Comparison of ENCODE assay signal across 37 cellular contexts in genomic region chr15:43287254-43287653, GRCh38. TPM values are rescaled to one million over a fixed set of nuclear protein-coding genes. Genes with fewer than 3 reads are reported as not detected.
"Had no signal": no experiment of that assay in that cellular context is flagged by ENCODE, and none has a peak within 500 bp of the region (broad histone marks: within the 10 kb centered on the region; RNA-seq: fewer than 3 reads in every experiment).

No MANE protein-coding gene starts in this region.

- H3K36me3 ChIP-seq: brain microvascular endothelial cell, esophagus muscularis mucosa, gastrocnemius medialis, WERI-Rb-1 had no signal

- FAIRE-seq: astrocyte, bronchial epithelial cell had no signal

- DNase-seq: activated B cell treated with CpG ODN at 0.5 μM for 24 hours; activated CD4-positive, alpha-beta memory T cell treated with anti-CD3 and anti-CD28 coated beads for 36 hours; activated CD4-positive, alpha-beta T cell treated with anti-CD3 and anti-CD28 coated beads for 48 hours; activated CD8-positive, alpha-beta memory T cell treated with anti-CD3 and anti-CD28 coated beads, Interleukin-2, amount 10 ng/mL, durations not matched to agents 7 days and 5 days; activated CD8-positive, alpha-beta memory T cell treated with anti-CD3 and anti-CD28 coated beads, Interleukin-2, amount 50 U/mL, for 4 hours; activated CD8-positive, alpha-beta T cell treated with anti-CD3 and anti-CD28 coated beads, Interleukin-2, amount 10 ng/mL, durations not matched to agents 7 days and 5 days; activated effector memory CD4-positive, alpha-beta T cell treated with anti-CD3 and anti-CD28 coated beads, Interleukin-2, amount 50 U/mL, for 16 hours; activated naive CD4-positive, alpha-beta T cell treated with anti-CD3 and anti-CD28 coated beads for 36 hours; activated naive CD8-positive, alpha-beta T cell treated with anti-CD3 and anti-CD28 coated beads, Interleukin-2, amount 10 ng/mL, durations not matched to agents 7 days and 5 days; activated T-cell treated with anti-CD3 and anti-CD28 coated beads, Interleukin-2, amount 50 U/mL, for 1 hour; activated T-cell treated with anti-CD3 and anti-CD28 coated beads, Interleukin-2, amount 50 U/mL, for 48 hours; anterior cingulate cortex; brain microvascular endothelial cell; dermis blood vessel endothelial cell; effector CD4-positive, alpha-beta T cell; effector memory CD8-positive, alpha-beta T cell; erythroblast; foreskin keratinocyte; gastrocnemius medialis; glutamatergic neuron; T-helper 1 cell; T-helper 17 cell; T1000; WERI-Rb-1 had no signal

- H3K27me3 ChIP-seq: esophagus muscularis mucosa, gastrocnemius medialis had no signal

- H3K4me3 Mint-ChIP-seq: activated B cell treated with CpG ODN at 0.5 μM for 24 hours; activated CD4-positive, alpha-beta memory T cell treated with anti-CD3 and anti-CD28 coated beads for 36 hours; activated CD8-positive, alpha-beta memory T cell treated with anti-CD3 and anti-CD28 coated beads, Interleukin-2, amount 10 ng/mL, durations not matched to agents 7 days and 5 days; activated CD8-positive, alpha-beta T cell treated with anti-CD3 and anti-CD28 coated beads, Interleukin-2, amount 10 ng/mL, durations not matched to agents 7 days and 5 days; activated naive CD4-positive, alpha-beta T cell treated with anti-CD3 and anti-CD28 coated beads for 36 hours; activated naive CD4-positive, alpha-beta T cell treated with anti-CD3 and anti-CD28 coated beads, Interleukin-2, amount 50 U/mL, for 24 hours; activated naive CD8-positive, alpha-beta T cell treated with anti-CD3 and anti-CD28 coated beads, Interleukin-2, amount 10 ng/mL, durations not matched to agents 7 days and 5 days; activated T-helper 1 cell treated with anti-CD3 and anti-CD28 coated beads, Interleukin-12 subunit alpha, Interleukin-12 subunit beta, Interleukin-2, Interleukin-4 antibody, amounts not matched to agents 30 ng/mL and 10 ng/mL and 1 ng/mL, durations not matched to agents 14 hours and 24 hours and 36 hours; central memory CD8-positive, alpha-beta T cell; effector memory CD8-positive, alpha-beta T cell; T-helper 17 cell; T-helper 2 cell treated with Interferon-gamma antibody and Interleukin-4, amounts not matched to agents 5 μg/mL and 100 μg/mL, for 36 hours had no signal

- H3K4me1 Mint-ChIP-seq: activated naive CD4-positive, alpha-beta T cell treated with anti-CD3 and anti-CD28 coated beads, Interleukin-2, amount 50 U/mL, for 24 hours had no signal

- H3K4me1 ChIP-seq: foreskin keratinocyte, gastrocnemius medialis had no signal

- H3K36me3 Mint-ChIP-seq: activated CD4-positive, alpha-beta memory T cell treated with anti-CD3 and anti-CD28 coated beads for 36 hours; activated CD8-positive, alpha-beta memory T cell treated with anti-CD3 and anti-CD28 coated beads, Interleukin-2, amount 10 ng/mL, durations not matched to agents 7 days and 5 days; activated naive CD4-positive, alpha-beta T cell treated with anti-CD3 and anti-CD28 coated beads, Interleukin-2, amount 50 U/mL, for 24 hours; activated naive CD8-positive, alpha-beta T cell treated with anti-CD3 and anti-CD28 coated beads, Interleukin-2, amount 10 ng/mL, durations not matched to agents 7 days and 5 days had no signal

- H3K27ac ChIP-seq: brain microvascular endothelial cell, coronary artery, esophagus muscularis mucosa, foreskin keratinocyte, gastrocnemius medialis, WERI-Rb-1 had no signal

- H3K27ac Mint-ChIP-seq: activated B cell treated with CpG ODN at 0.5 μM for 24 hours; activated CD4-positive, alpha-beta memory T cell treated with anti-CD3 and anti-CD28 coated beads for 36 hours; activated CD8-positive, alpha-beta memory T cell treated with anti-CD3 and anti-CD28 coated beads, Interleukin-2, amount 10 ng/mL, durations not matched to agents 7 days and 5 days; activated CD8-positive, alpha-beta T cell treated with anti-CD3 and anti-CD28 coated beads, Interleukin-2, amount 10 ng/mL, durations not matched to agents 7 days and 5 days; activated naive CD4-positive, alpha-beta T cell treated with anti-CD3 and anti-CD28 coated beads for 36 hours; activated naive CD4-positive, alpha-beta T cell treated with anti-CD3 and anti-CD28 coated beads, Interleukin-2, amount 50 U/mL, for 24 hours; activated naive CD8-positive, alpha-beta T cell treated with anti-CD3 and anti-CD28 coated beads, Interleukin-2, amount 10 ng/mL, durations not matched to agents 7 days and 5 days; activated T-helper 1 cell treated with anti-CD3 and anti-CD28 coated beads, Interleukin-12 subunit alpha, Interleukin-12 subunit beta, Interleukin-2, Interleukin-4 antibody, amounts not matched to agents 30 ng/mL and 10 ng/mL and 1 ng/mL, durations not matched to agents 14 hours and 24 hours and 36 hours; activated T-helper 2 cell treated with anti-CD3 and anti-CD28 coated beads, Interferon-gamma antibody, Interleukin-2, Interleukin-4, amounts not matched to agents 10 μg/mL and 5 μg/mL and 100 μg/mL, durations not matched to agents 14 hours and 24 hours and 36 hours; effector memory CD8-positive, alpha-beta T cell; T-helper 2 cell treated with Interferon-gamma antibody and Interleukin-4, amounts not matched to agents 5 μg/mL and 100 μg/mL, for 36 hours had no signal

- H3K4me3 ChIP-seq: coronary artery, esophagus muscularis mucosa, gastrocnemius medialis had no signal

- ATAC-seq: activated CD4-positive, CD25-positive, alpha-beta regulatory T cell treated with anti-CD3 and anti-CD28 coated beads, Interleukin-2, amount 50 U/mL, for 24 hours; activated CD8-positive, alpha-beta memory T cell treated with anti-CD3 and anti-CD28 coated beads, Interleukin-2, amount 10 ng/mL, durations not matched to agents 7 days and 5 days; activated CD8-positive, alpha-beta T cell treated with anti-CD3 and anti-CD28 coated beads, Interleukin-2, amount 10 ng/mL, durations not matched to agents 7 days and 5 days; effector memory CD8-positive, alpha-beta T cell; foreskin keratinocyte; gastrocnemius medialis; T-helper 17 cell had no signal

- H3K9me3 ChIP-seq: esophagus muscularis mucosa, gastrocnemius medialis had no signal

- H3K9me3 Mint-ChIP-seq: activated B cell treated with CpG ODN at 0.5 μM for 24 hours; activated CD4-positive, alpha-beta memory T cell treated with anti-CD3 and anti-CD28 coated beads for 36 hours; activated naive CD4-positive, alpha-beta T cell treated with anti-CD3 and anti-CD28 coated beads for 36 hours; activated naive CD4-positive, alpha-beta T cell treated with anti-CD3 and anti-CD28 coated beads, Interleukin-2, amount 50 U/mL, for 24 hours; activated naive CD8-positive, alpha-beta T cell treated with anti-CD3 and anti-CD28 coated beads, Interleukin-2, amount 10 ng/mL, durations not matched to agents 7 days and 5 days; activated T-helper 1 cell treated with anti-CD3 and anti-CD28 coated beads, Interleukin-12 subunit alpha, Interleukin-12 subunit beta, Interleukin-2, Interleukin-4 antibody, amounts not matched to agents 30 ng/mL and 10 ng/mL and 1 ng/mL, durations not matched to agents 14 hours and 24 hours and 36 hours; activated T-helper 2 cell treated with anti-CD3 and anti-CD28 coated beads, Interferon-gamma antibody, Interleukin-2, Interleukin-4, amounts not matched to agents 10 μg/mL and 5 μg/mL and 100 μg/mL, durations not matched to agents 14 hours and 24 hours and 36 hours; central memory CD8-positive, alpha-beta T cell; effector memory CD8-positive, alpha-beta T cell; T-helper 2 cell treated with Interferon-gamma antibody and Interleukin-4, amounts not matched to agents 5 μg/mL and 100 μg/mL, for 36 hours had no signal

RNA-seq across cellular contexts. Expression of gene TGM7, which starts 14.8 kb away (rescaled TPM):
- total RNA-seq: activated B cell treated with CpG ODN at 0.5 μM for 24 hours; activated CD4-positive, alpha-beta memory T cell treated with anti-CD3 and anti-CD28 coated beads for 36 hours; activated CD8-positive, alpha-beta memory T cell treated with anti-CD3 and anti-CD28 coated beads for 36 hours; activated CD8-positive, alpha-beta memory T cell treated with anti-CD3 and anti-CD28 coated beads, Interleukin-2, amount 10 ng/mL, durations not matched to agents 7 days and 5 days; activated CD8-positive, alpha-beta T cell treated with anti-CD3 and anti-CD28 coated beads, Interleukin-2, amount 10 ng/mL, durations not matched to agents 7 days and 5 days; activated naive CD4-positive, alpha-beta T cell treated with anti-CD3 and anti-CD28 coated beads for 36 hours; activated naive CD8-positive, alpha-beta T cell treated with anti-CD3 and anti-CD28 coated beads, Interleukin-2, amount 10 ng/mL, durations not matched to agents 7 days and 5 days; activated T-helper 1 cell treated with anti-CD3 and anti-CD28 coated beads, Interleukin-12 subunit alpha, Interleukin-12 subunit beta, Interleukin-2, Interleukin-4 antibody, amounts not matched to agents 30 ng/mL and 10 ng/mL and 1 ng/mL, durations not matched to agents 14 hours and 24 hours and 36 hours; activated T-helper 2 cell treated with anti-CD3 and anti-CD28 coated beads, Interferon-gamma antibody, Interleukin-2, Interleukin-4, amounts not matched to agents 10 μg/mL and 5 μg/mL and 100 μg/mL, durations not matched to agents 14 hours and 24 hours and 36 hours; astrocyte; bronchial epithelial cell; cardiac septum; cerebellum; dermis blood vessel endothelial cell; esophagus muscularis mucosa; foreskin keratinocyte; T-helper 17 cell had no signal
- polyA plus RNA-seq: foreskin keratinocyte had no signal

RNA-seq across cellular contexts. Expression of gene TGM5, which starts 20.5 kb away (rescaled TPM):
- total RNA-seq: activated CD4-positive, alpha-beta memory T cell treated with anti-CD3 and anti-CD28 coated beads for 36 hours; activated CD8-positive, alpha-beta memory T cell treated with anti-CD3 and anti-CD28 coated beads for 36 hours; activated naive CD4-positive, alpha-beta T cell treated with anti-CD3 and anti-CD28 coated beads for 36 hours; activated T-helper 1 cell treated with anti-CD3 and anti-CD28 coated beads, Interleukin-12 subunit alpha, Interleukin-12 subunit beta, Interleukin-2, Interleukin-4 antibody, amounts not matched to agents 30 ng/mL and 10 ng/mL and 1 ng/mL, durations not matched to agents 14 hours and 24 hours and 36 hours; cardiac septum; cerebellum; dermis blood vessel endothelial cell; foreskin keratinocyte; T-helper 17 cell had no signal
- polyA plus RNA-seq: foreskin keratinocyte had no signal
